Comparison of ENCODE assay signal across 1 cellular context in the genomic region with DNA sequence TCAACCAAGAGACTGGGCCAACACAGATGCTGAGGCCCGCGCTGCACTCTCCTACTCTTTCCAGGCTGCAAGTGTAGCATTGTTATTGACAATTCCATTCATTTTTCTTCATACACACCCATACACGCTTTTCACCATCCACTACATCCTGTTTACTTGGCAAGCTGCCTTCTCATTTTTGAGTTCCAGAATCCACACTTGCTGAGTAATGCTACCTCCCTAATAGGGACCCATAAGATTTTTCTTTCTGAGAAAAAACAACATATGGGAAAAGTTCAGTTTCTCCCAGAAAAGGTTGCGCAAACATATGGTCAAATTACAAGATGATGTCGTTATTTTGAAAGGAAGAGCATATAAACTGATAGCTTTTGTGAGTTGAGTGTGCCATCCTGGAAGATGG.
TF ChIP-seq lines count a peak whose summit lies in the region.

No MANE protein-coding gene starts in this region.

TF ChIP-seq in PFSK-1, 5 proteins besides CTCF, POLR2A, EP300 and RAD21:
- TF ChIP-seq, protein P1, sequence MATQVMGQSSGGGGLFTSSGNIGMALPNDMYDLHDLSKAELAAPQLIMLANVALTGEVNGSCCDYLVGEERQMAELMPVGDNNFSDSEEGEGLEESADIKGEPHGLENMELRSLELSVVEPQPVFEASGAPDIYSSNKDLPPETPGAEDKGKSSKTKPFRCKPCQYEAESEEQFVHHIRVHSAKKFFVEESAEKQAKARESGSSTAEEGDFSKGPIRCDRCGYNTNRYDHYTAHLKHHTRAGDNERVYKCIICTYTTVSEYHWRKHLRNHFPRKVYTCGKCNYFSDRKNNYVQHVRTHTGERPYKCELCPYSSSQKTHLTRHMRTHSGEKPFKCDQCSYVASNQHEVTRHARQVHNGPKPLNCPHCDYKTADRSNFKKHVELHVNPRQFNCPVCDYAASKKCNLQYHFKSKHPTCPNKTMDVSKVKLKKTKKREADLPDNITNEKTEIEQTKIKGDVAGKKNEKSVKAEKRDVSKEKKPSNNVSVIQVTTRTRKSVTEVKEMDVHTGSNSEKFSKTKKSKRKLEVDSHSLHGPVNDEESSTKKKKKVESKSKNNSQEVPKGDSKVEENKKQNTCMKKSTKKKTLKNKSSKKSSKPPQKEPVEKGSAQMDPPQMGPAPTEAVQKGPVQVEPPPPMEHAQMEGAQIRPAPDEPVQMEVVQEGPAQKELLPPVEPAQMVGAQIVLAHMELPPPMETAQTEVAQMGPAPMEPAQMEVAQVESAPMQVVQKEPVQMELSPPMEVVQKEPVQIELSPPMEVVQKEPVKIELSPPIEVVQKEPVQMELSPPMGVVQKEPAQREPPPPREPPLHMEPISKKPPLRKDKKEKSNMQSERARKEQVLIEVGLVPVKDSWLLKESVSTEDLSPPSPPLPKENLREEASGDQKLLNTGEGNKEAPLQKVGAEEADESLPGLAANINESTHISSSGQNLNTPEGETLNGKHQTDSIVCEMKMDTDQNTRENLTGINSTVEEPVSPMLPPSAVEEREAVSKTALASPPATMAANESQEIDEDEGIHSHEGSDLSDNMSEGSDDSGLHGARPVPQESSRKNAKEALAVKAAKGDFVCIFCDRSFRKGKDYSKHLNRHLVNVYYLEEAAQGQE (IDR thresholded peaks at IDR 0.05; ENCODE audit: insufficient read depth in 1 of 2, low read depth in 2 of 2, low read length in 2 of 2) = no peak
- peak; percentile 87; the same call in 1 of the 2 replicates for TF ChIP-seq SIN3A (IDR thresholded peaks at IDR 0.05; ENCODE audit: borderline replicate concordance, insufficient read depth, low read length)
- peak; percentile 66 for TF ChIP-seq FOXP2 (optimal IDR thresholded peaks at IDR 0.05; ENCODE audit: borderline replicate concordance, extremely low read depth, extremely low read length, insufficient read depth)
